Comparison of ENCODE assay signal across 13 cellular contexts in the genomic region with DNA sequence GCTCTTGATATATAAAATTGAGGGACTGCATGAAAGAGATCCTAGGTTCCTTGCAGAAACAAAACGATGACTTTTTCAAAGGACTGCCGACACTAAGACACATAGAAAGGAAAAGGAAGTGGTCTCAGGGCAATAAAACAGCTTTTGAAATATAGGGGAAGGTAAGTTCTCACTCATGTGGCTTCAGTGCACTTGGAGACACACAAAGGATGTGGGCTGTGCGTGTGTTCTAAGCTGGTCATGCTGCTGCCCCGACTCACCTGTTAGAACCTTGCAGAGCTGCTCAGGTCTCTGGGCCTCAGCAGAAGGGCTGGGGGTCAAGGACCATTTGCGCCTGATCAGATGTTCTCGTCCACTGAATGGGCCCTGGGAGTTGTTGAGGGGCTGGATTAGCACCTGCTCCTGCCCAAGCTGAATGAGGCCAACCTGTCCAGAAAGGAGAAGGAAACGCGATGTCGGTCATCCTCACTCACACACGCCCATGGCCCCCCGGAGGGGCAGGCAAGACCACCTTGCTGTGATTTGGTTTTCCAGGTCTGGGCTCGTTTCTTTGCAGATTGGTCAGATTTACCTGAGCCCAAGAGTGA. TPM values are rescaled to one million over a fixed set of nuclear protein-coding genes. Genes with fewer than 3 reads are reported as not detected.
A peak's percentile ranks its signal among the peaks of the same experiment; 100 is the strongest.
DNase-seq lines count a peak whose midpoint lies in the region; ATAC-seq lines count a peak whose summit lies in the region.
"Had no signal": no experiment of that assay in that cellular context is flagged by ENCODE, and none has a peak within 500 bp of the region (broad histone marks: within the 10 kb centered on the region; RNA-seq: fewer than 3 reads in every experiment).

No MANE protein-coding gene starts in this region.

- POLR2A ChIA-PET in T-cell (lab: Charles Lee), result interaction anchor here (0.6 to 1.0 kb wide), 2 partner anchors 8 to 71 kb away, joined by 3 to 5 read pairs; no protein-coding TSS in a partner anchor

- H3K36me3 Mint-ChIP-seq in T-cell, result peaks cover 4% of the 10 kb centered on the region
- H3K36me3 Mint-ChIP-seq in activated naive CD8-positive, alpha-beta T cell treated with anti-CD3 and anti-CD28 coated beads, Interleukin-2, amount 50 U/mL, for 24 hours (ENCODE audit: low read depth), result no peaks in the 10 kb centered on the region

- peak overlapping the region; percentile 59 to 80 (median 66) for H3K4me3 Mint-ChIP-seq in T-cell
- peak overlapping the region; percentile 19 for H3K4me3 Mint-ChIP-seq in activated naive CD8-positive, alpha-beta T cell treated with anti-CD3 and anti-CD28 coated beads, Interleukin-2, amount 50 U/mL, for 24 hours
- H3K4me3 Mint-ChIP-seq in stimulated activated naive CD8-positive, alpha-beta T cell treated with anti-CD3 and anti-CD28 coated beads, Interleukin-15, amount 100 ng/mL, for 72 hours, result peak overlapping the region; percentile 61 to 71

- DNase-seq in activated gamma-delta T cell treated with Interleukin-2 at 50 U/mL for 16 hours (peak; percentile 49), activated gamma-delta T cell (lab: John Stamatoyannopoulos, UW) (no peak), T-cell (peak in 31 of 34 experiments; percentile 24 to 61 (median 41)), mucosa of gallbladder (ENCODE audit: low spot score) (no peak), AG08395 (ENCODE audit: low spot score) (no peak), HuH-7.5 (ENCODE audit: low spot score) (no peak)
- no peak for DNase-seq in activated naive CD8-positive, alpha-beta T cell treated with anti-CD3 and anti-CD28 coated beads, Interleukin-2, amount 50 U/mL, for 24 hours
- DNase-seq in stimulated activated naive CD8-positive, alpha-beta T cell treated with anti-CD3 and anti-CD28 coated beads, Interleukin-15, amount 100 ng/mL, for 72 hours, result peak; percentile 24 to 54
- DNase-seq: mesendoderm, nucleus accumbens, SIG-M5 had no signal

- peak overlapping the region; percentile 76 to 85 for H3K27ac Mint-ChIP-seq in T-cell
- H3K27ac Mint-ChIP-seq in activated naive CD8-positive, alpha-beta T cell treated with anti-CD3 and anti-CD28 coated beads, Interleukin-2, amount 50 U/mL, for 24 hours, result no peak overlapping the region
- no peak overlapping the region for H3K27ac Mint-ChIP-seq in stimulated activated naive CD8-positive, alpha-beta T cell treated with anti-CD3 and anti-CD28 coated beads, Interleukin-15, amount 100 ng/mL, for 72 hours

- H3K27me3 Mint-ChIP-seq in T-cell, result peaks cover 0 to 3% of the 10 kb centered on the region in 2 donors
- peaks cover 2% of the 10 kb centered on the region for H3K27me3 Mint-ChIP-seq in activated naive CD8-positive, alpha-beta T cell treated with anti-CD3 and anti-CD28 coated beads, Interleukin-2, amount 50 U/mL, for 24 hours
- H3K27me3 Mint-ChIP-seq in stimulated activated naive CD8-positive, alpha-beta T cell treated with anti-CD3 and anti-CD28 coated beads, Interleukin-15, amount 100 ng/mL, for 72 hours, result peaks cover 35% of the 10 kb centered on the region

- CTCF ChIA-PET in T-cell (lab: Charles Lee), result interaction anchor here in 1 of 2 donors (0.7 to 1.7 kb wide), 7 partner anchors 8 to 288 kb away, joined by 3 to 16 read pairs (median 6); partner anchors contain the start of gene ADAMTS17

- peak; percentile 94 to 96 (median 95) for ATAC-seq in T-cell (replicated peaks in 1 of 4)
- ATAC-seq in activated naive CD8-positive, alpha-beta T cell treated with anti-CD3 and anti-CD28 coated beads, Interleukin-2, amount 50 U/mL, for 24 hours, result no peak
- ATAC-seq in stimulated activated naive CD8-positive, alpha-beta T cell treated with anti-CD3 and anti-CD28 coated beads, Interleukin-15, amount 100 ng/mL, for 72 hours, result peak; percentile 94
- ATAC-seq: gastroesophageal sphincter, HCT116 had no signal

- H3K9me3 Mint-ChIP-seq in T-cell, result no peaks in the 10 kb centered on the region
- no peaks in the 10 kb centered on the region for H3K9me3 Mint-ChIP-seq in activated naive CD8-positive, alpha-beta T cell treated with anti-CD3 and anti-CD28 coated beads, Interleukin-2, amount 50 U/mL, for 24 hours
- H3K9me3 Mint-ChIP-seq in stimulated activated naive CD8-positive, alpha-beta T cell treated with anti-CD3 and anti-CD28 coated beads, Interleukin-15, amount 100 ng/mL, for 72 hours, result no peaks in the 10 kb centered on the region

- peaks cover 81 to 83% (median 83%) of the 10 kb centered on the region in 3 donors for H3K4me1 Mint-ChIP-seq in T-cell
- H3K4me1 Mint-ChIP-seq in activated naive CD8-positive, alpha-beta T cell treated with anti-CD3 and anti-CD28 coated beads, Interleukin-2, amount 50 U/mL, for 24 hours, result peaks cover 52% of the 10 kb centered on the region
- H3K4me1 Mint-ChIP-seq in stimulated activated naive CD8-positive, alpha-beta T cell treated with anti-CD3 and anti-CD28 coated beads, Interleukin-15, amount 100 ng/mL, for 72 hours, result peaks cover 71% of the 10 kb centered on the region

RNA-seq across cellular contexts. Expression of gene ADAMTS17, which starts 11.1 kb away (rescaled TPM):
- total RNA-seq in T-cell, result 10 to 100 TPM in 4 of 5 donors, 1 to 10 TPM in 1; 8.9 to 17.8 (median 11.6) TPM
- total RNA-seq in mucosa of gallbladder, result 3.6 TPM

Comparison
In these comparisons a context has a peak if more than half of its experiments do, and no peak if none do; other contexts are left out.
1. DNase-seq: peak in activated gamma-delta T cell treated with Interleukin-2 at 50 U/mL for 16 hours (single experiment), T-cell (31 of 34) and stimulated activated naive CD8-positive, alpha-beta T cell treated with anti-CD3 and anti-CD28 coated beads, Interleukin-15, amount 100 ng/mL, for 72 hours (2 of 2); none in activated gamma-delta T cell (single experiment), activated naive CD8-positive, alpha-beta T cell treated with anti-CD3 and anti-CD28 coated beads, Interleukin-2, amount 50 U/mL, for 24 hours (single experiment), mucosa of gallbladder (single experiment), AG08395 (single experiment) and HuH-7.5 (single experiment).
2. H3K27ac Mint-ChIP-seq: peak in T-cell (2 of 2); none in activated naive CD8-positive, alpha-beta T cell treated with anti-CD3 and anti-CD28 coated beads, Interleukin-2, amount 50 U/mL, for 24 hours (single experiment) and stimulated activated naive CD8-positive, alpha-beta T cell treated with anti-CD3 and anti-CD28 coated beads, Interleukin-15, amount 100 ng/mL, for 72 hours (0 of 2).
3. Peak in every context shown above with its lines, with median percentiles within 50 percentile points of each other: H3K4me3 Mint-ChIP-seq.